In genomic region chr5:124669300-124669648, GRCh38 we compare ENCODE assay signal across 23 cellular contexts.
"Had no signal": no experiment of that assay in that cellular context is flagged by ENCODE, and none has a peak within 500 bp of the region (broad histone marks: within the 10 kb centered on the region; RNA-seq: fewer than 3 reads in every experiment).

No MANE protein-coding gene starts in this region.

- H3K9me3 Mint-ChIP-seq: activated CD4-positive, alpha-beta T cell treated with anti-CD3 and anti-CD28 coated beads, Interleukin-2, amount 10 ng/mL, durations not matched to agents 7 days and 5 days; activated naive CD4-positive, alpha-beta T cell treated with anti-CD3 and anti-CD28 coated beads for 36 hours; activated T-cell treated with anti-CD3 and anti-CD28 coated beads, Interleukin-2, amount 50 U/mL, for 4 hours; immature natural killer cell; natural killer cell had no signal

- H3K9me2 ChIP-seq: SK-N-SH had no signal

- H3K9ac ChIP-seq: SK-N-SH had no signal

- H3K36me3 ChIP-seq: gastrocnemius medialis, heart left ventricle, thoracic aorta, upper lobe of left lung had no signal

- H3K4me2 ChIP-seq: SK-N-SH had no signal

- H3K4me3 ChIP-seq: body of pancreas, gastrocnemius medialis, heart left ventricle, skin epidermis, upper lobe of left lung had no signal

- H3K27ac ChIP-seq: body of pancreas, gastrocnemius medialis, heart left ventricle, skin epidermis, thoracic aorta, upper lobe of left lung had no signal

- H3K9me3 ChIP-seq: body of pancreas, gastrocnemius medialis, heart left ventricle, SK-N-SH, thoracic aorta, upper lobe of left lung had no signal

- H3K27me3 ChIP-seq: body of pancreas, gastrocnemius medialis, heart left ventricle, upper lobe of left lung had no signal

- ATAC-seq: activated CD4-positive, CD25-positive, alpha-beta regulatory T cell treated with anti-CD3 and anti-CD28 coated beads, Interleukin-2, amount 50 U/mL, for 24 hours; activated T-cell treated with anti-CD3 and anti-CD28 coated beads, Interleukin-2, amount 50 U/mL, for 4 hours; body of pancreas; gastrocnemius medialis; natural killer cell had no signal

- DNase-seq: activated CD4-positive, alpha-beta T cell treated with anti-CD3 and anti-CD28 coated beads, Interleukin-2, amount 10 ng/mL, durations not matched to agents 7 days and 5 days; activated CD8-positive, alpha-beta memory T cell treated with anti-CD3 and anti-CD28 coated beads, Interleukin-2, amount 50 U/mL, for 4 hours; activated naive CD4-positive, alpha-beta T cell treated with anti-CD3 and anti-CD28 coated beads for 36 hours; activated T-cell treated with anti-CD3 and anti-CD28 coated beads, Interleukin-2, amount 50 U/mL, for 4 hours; body of pancreas; cortex of kidney; effector CD4-positive, alpha-beta T cell; gastrocnemius medialis; heart left ventricle; immature natural killer cell; kidney glomerular epithelial cell; mesendoderm; natural killer cell; retina; SK-N-SH; stimulated activated CD4-positive, alpha-beta T cell treated with anti-CD3 and anti-CD28 coated beads, Interleukin-15, amount 100 ng/mL, for 24 hours; stimulated activated CD4-positive, alpha-beta T cell treated with anti-CD3 and anti-CD28 coated beads, Interleukin-2, amount 100 ng/mL, for 48 hours; T-helper 1 cell; T-helper 9 cell; upper lobe of left lung had no signal

- H3K27ac Mint-ChIP-seq: activated CD4-positive, alpha-beta T cell treated with anti-CD3 and anti-CD28 coated beads, Interleukin-2, amount 10 ng/mL, durations not matched to agents 7 days and 5 days; activated naive CD4-positive, alpha-beta T cell treated with anti-CD3 and anti-CD28 coated beads for 36 hours; immature natural killer cell; natural killer cell had no signal

- H3K4me1 Mint-ChIP-seq: activated CD4-positive, alpha-beta T cell treated with anti-CD3 and anti-CD28 coated beads, Interleukin-2, amount 10 ng/mL, durations not matched to agents 7 days and 5 days; immature natural killer cell; natural killer cell had no signal

- H3K36me3 Mint-ChIP-seq: natural killer cell had no signal

- H3K4me3 Mint-ChIP-seq: activated CD4-positive, alpha-beta T cell treated with anti-CD3 and anti-CD28 coated beads, Interleukin-2, amount 10 ng/mL, durations not matched to agents 7 days and 5 days; activated naive CD4-positive, alpha-beta T cell treated with anti-CD3 and anti-CD28 coated beads for 36 hours; activated T-cell treated with anti-CD3 and anti-CD28 coated beads, Interleukin-2, amount 50 U/mL, for 4 hours; immature natural killer cell; natural killer cell had no signal
